Comparison of ENCODE assay signal across 22 cellular contexts in genomic region chr5:25862276-25862675, GRCh38.
DNase-seq lines count a peak whose midpoint lies in the region; ATAC-seq and TF ChIP-seq lines count a peak whose summit lies in the region.
"Had no signal": no experiment of that assay in that cellular context is flagged by ENCODE, and none has a peak within 500 bp of the region (broad histone marks: within the 10 kb centered on the region; RNA-seq: fewer than 3 reads in every experiment).

No MANE protein-coding gene starts in this region.

- no peaks in the 10 kb centered on the region for H3K27me3 ChIP-seq in testis

- TF ChIP-seq POLR2A in testis (IDR thresholded peaks at IDR 0.05): no peak

- H3K4me1 Mint-ChIP-seq in activated naive CD4-positive, alpha-beta T cell treated with anti-CD3 and anti-CD28 coated beads for 36 hours (ENCODE audit: low read depth): no peaks in the 10 kb centered on the region
- H3K4me1 Mint-ChIP-seq in WTC11: peaks cover 3% of the 10 kb centered on the region; the same call in 1 of the 2 replicates
- H3K4me1 Mint-ChIP-seq: activated CD4-positive, alpha-beta T cell treated with anti-CD3 and anti-CD28 coated beads, Interleukin-2, amount 10 ng/mL, durations not matched to agents 24 days and 14 days; central memory CD8-positive, alpha-beta T cell; immature natural killer cell had no signal

- POLR2A ChIA-PET in WTC11 (lab: Charles Lee): no interaction called here

- H3K36me3 ChIP-seq in testis (ENCODE audit: low read depth, missing control alignments): no peaks in the 10 kb centered on the region
- H3K36me3 ChIP-seq: lower lobe of right lung had no signal

- intact Hi-C loops in activated naive CD4-positive, alpha-beta T cell treated with anti-CD3 and anti-CD28 coated beads for 36 hours (cut with micrococcal nuclease): no loop called here
- intact Hi-C loops in testis (cut with DNase I; ENCODE audit: low total_unique reads): no loop called here

- H3K4me3 ChIP-seq in testis: no peak overlapping the region
- H3K4me3 ChIP-seq: lower lobe of right lung had no signal

- WGBS in testis, 2 donors: 83 to 93% methylated on average over 2 of the region's 2 CpGs

- H3K36me3 Mint-ChIP-seq in activated naive CD4-positive, alpha-beta T cell treated with anti-CD3 and anti-CD28 coated beads for 36 hours (ENCODE audit: low read depth): no peaks in the 10 kb centered on the region
- H3K36me3 Mint-ChIP-seq in WTC11: peaks cover 30% of the 10 kb centered on the region
- H3K36me3 Mint-ChIP-seq: CD8-positive, alpha-beta T cell had no signal

- peak; percentile 6 for DNase-seq in activated naive CD4-positive, alpha-beta T cell treated with anti-CD3 and anti-CD28 coated beads for 36 hours
- no peak for DNase-seq in activated naive CD4-positive, alpha-beta T cell (lab: John Stamatoyannopoulos, UW)
- DNase-seq in WTC11 (ENCODE audit: low spot score) (peak; percentile 40), testis (peak; percentile 43), globus pallidus (ENCODE audit: low spot score) (no peak), T-helper 9 cell (no peak), NCI-H2081 treated with DMSO at 0.1 percent for 48 hours (lab: John Stamatoyannopoulos, UW) (no peak)
- DNase-seq: activated CD4-positive, alpha-beta T cell treated with anti-CD3 and anti-CD28 coated beads, Interleukin-2, amount 10 ng/mL, durations not matched to agents 24 days and 14 days; activated CD8-positive, alpha-beta memory T cell treated with anti-CD3 and anti-CD28 coated beads, Interleukin-2, amount 50 U/mL, for 48 hours; activated effector memory CD4-positive, alpha-beta T cell treated with anti-CD3 and anti-CD28 coated beads, Interleukin-2, amount 50 U/mL, for 16 hours; CD8-positive, alpha-beta T cell; effector CD4-positive, alpha-beta T cell; immature natural killer cell; KG1; lower lobe of right lung; NCI-H1105 treated with DMSO at 0.1 percent for 48 hours; NCI-H2107; nucleus accumbens; stimulated activated CD4-positive, alpha-beta T cell treated with anti-CD3 and anti-CD28 coated beads, Interleukin-12 subunit alpha, Interleukin-12 subunit beta, amount 100 ng/mL, for 4 hours; SW 1271 had no signal

- no peaks in the 10 kb centered on the region for H3K9me3 ChIP-seq in testis
- H3K9me3 ChIP-seq: lower lobe of right lung had no signal

- H3K4me1 ChIP-seq in testis: no peaks in the 10 kb centered on the region
- H3K4me1 ChIP-seq: lower lobe of right lung had no signal

- CTCF ChIA-PET in activated naive CD4-positive, alpha-beta T cell treated with anti-CD3 and anti-CD28 coated beads for 36 hours (lab: Charles Lee): no interaction called here
- CTCF ChIA-PET in WTC11 (lab: Charles Lee): no interaction called here

- H3K27ac ChIP-seq in testis: no peak overlapping the region
- H3K27ac ChIP-seq: lower lobe of right lung had no signal

- TF ChIP-seq CTCF in LNCAP (IDR thresholded peaks at IDR 0.05): peak; percentile 23; the same call in 1 of the 2 replicates
- no peak for TF ChIP-seq CTCF in WTC11 (IDR thresholded peaks at IDR 0.05)
- no peak for TF ChIP-seq CTCF in testis (IDR thresholded peaks at IDR 0.05)

- peaks cover 16% of the 10 kb centered on the region for H3K9me3 Mint-ChIP-seq in activated naive CD4-positive, alpha-beta T cell treated with anti-CD3 and anti-CD28 coated beads for 36 hours
- H3K9me3 Mint-ChIP-seq in WTC11: peaks cover 53% of the 10 kb centered on the region

- no peak for ATAC-seq in WTC11
- ATAC-seq: CD8-positive, alpha-beta T cell; lower lobe of right lung had no signal

- H3K4me3 Mint-ChIP-seq in activated naive CD4-positive, alpha-beta T cell treated with anti-CD3 and anti-CD28 coated beads for 36 hours: no peak overlapping the region
- no peak overlapping the region for H3K4me3 Mint-ChIP-seq in WTC11
- H3K4me3 Mint-ChIP-seq: activated CD4-positive, alpha-beta T cell treated with anti-CD3 and anti-CD28 coated beads, Interleukin-2, amount 10 ng/mL, durations not matched to agents 24 days and 14 days; CD8-positive, alpha-beta T cell; central memory CD8-positive, alpha-beta T cell; immature natural killer cell had no signal

- no peak overlapping the region for H3K27ac Mint-ChIP-seq in activated naive CD4-positive, alpha-beta T cell treated with anti-CD3 and anti-CD28 coated beads for 36 hours
- no peak overlapping the region for H3K27ac Mint-ChIP-seq in WTC11
- H3K27ac Mint-ChIP-seq: activated CD4-positive, alpha-beta T cell treated with anti-CD3 and anti-CD28 coated beads, Interleukin-2, amount 10 ng/mL, durations not matched to agents 24 days and 14 days; CD8-positive, alpha-beta T cell; immature natural killer cell had no signal

- no peaks in the 10 kb centered on the region for H3K27me3 Mint-ChIP-seq in activated naive CD4-positive, alpha-beta T cell treated with anti-CD3 and anti-CD28 coated beads for 36 hours (ENCODE audit: low read depth)
- H3K27me3 Mint-ChIP-seq in WTC11 (ENCODE audit: low read depth): no peaks in the 10 kb centered on the region
- H3K27me3 Mint-ChIP-seq: activated CD4-positive, alpha-beta T cell treated with anti-CD3 and anti-CD28 coated beads, Interleukin-2, amount 10 ng/mL, durations not matched to agents 24 days and 14 days; central memory CD8-positive, alpha-beta T cell had no signal

TF ChIP-seq in WTC11, 78 proteins besides CTCF, POLR2A, EP300 and RAD21 (continues in another document):
- no peak for TF ChIP-seq USF1 (CRISPR knock-in tag; IDR thresholded peaks at IDR 0.05)
- no peak for TF ChIP-seq IRF2 (CRISPR knock-in tag; IDR thresholded peaks at IDR 0.05; ENCODE audit: borderline replicate concordance, low read depth)
- TF ChIP-seq SOX15 (CRISPR knock-in tag; IDR thresholded peaks at IDR 0.05): no peak
- no peak for TF ChIP-seq ZNF317 (CRISPR knock-in tag; IDR thresholded peaks at IDR 0.05; ENCODE audit: borderline replicate concordance, low read depth)
- no peak for TF ChIP-seq HMGXB4 (CRISPR knock-in tag; IDR thresholded peaks at IDR 0.05)
- no peak for TF ChIP-seq E2F4 (CRISPR knock-in tag; IDR thresholded peaks at IDR 0.05; ENCODE audit: borderline replicate concordance, low read depth)
- no peak for TF ChIP-seq TEAD4 (CRISPR knock-in tag; IDR thresholded peaks at IDR 0.05)
- no peak for TF ChIP-seq NR3C1 (CRISPR knock-in tag; conservative IDR thresholded peaks at IDR 0.05; ENCODE audit: low read depth)
- no peak for TF ChIP-seq ZNF263 (CRISPR knock-in tag; IDR thresholded peaks at IDR 0.05; ENCODE audit: low read depth)
- no peak for TF ChIP-seq CREB1 (CRISPR knock-in tag; IDR thresholded peaks at IDR 0.05)
- TF ChIP-seq ZNF121 (CRISPR knock-in tag; IDR thresholded peaks at IDR 0.05): no peak
- no peak for TF ChIP-seq PREB (CRISPR knock-in tag; IDR thresholded peaks at IDR 0.05; ENCODE audit: borderline replicate concordance)
- no peak for TF ChIP-seq ETV6 (CRISPR knock-in tag; IDR thresholded peaks at IDR 0.05)
- no peak for TF ChIP-seq ATF6 (CRISPR knock-in tag; IDR thresholded peaks at IDR 0.05)

Comparison
In these comparisons a context has a peak if more than half of its experiments do, and no peak if none do; other contexts are left out.
1. DNase-seq: peak in activated naive CD4-positive, alpha-beta T cell treated with anti-CD3 and anti-CD28 coated beads for 36 hours (single experiment), WTC11 (single experiment) and testis (single experiment); none in activated naive CD4-positive, alpha-beta T cell (0 of 4), globus pallidus (single experiment), T-helper 9 cell (single experiment) and NCI-H2081 treated with DMSO at 0.1 percent for 48 hours (single experiment).